In the genomic region with DNA sequence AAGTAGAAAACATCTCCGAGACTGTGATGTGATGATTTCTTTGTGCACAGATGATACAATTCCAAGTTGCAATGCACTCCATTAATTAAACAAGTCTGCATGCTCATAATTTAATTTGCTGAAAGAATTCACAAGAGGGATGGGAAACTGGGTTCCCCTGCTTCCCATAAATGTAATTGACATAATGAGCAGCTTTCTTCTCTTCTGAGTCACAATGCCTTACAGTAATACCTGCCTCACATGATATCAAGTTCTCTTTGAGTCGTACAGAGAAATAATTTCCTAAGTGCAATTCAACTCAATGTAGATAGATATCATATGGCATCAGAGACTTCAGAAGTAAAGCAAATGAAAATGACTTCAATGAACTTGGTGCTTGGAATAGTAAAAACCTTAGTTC, we compare ENCODE assay signal across 31 cellular contexts.
"Had no signal": no experiment of that assay in that cellular context is flagged by ENCODE, and none has a peak within 500 bp of the region (broad histone marks: within the 10 kb centered on the region; RNA-seq: fewer than 3 reads in every experiment).

No MANE protein-coding gene starts in this region.

- H3K9me3 Mint-ChIP-seq: activated CD4-positive, alpha-beta memory T cell treated with anti-CD3 and anti-CD28 coated beads, Interleukin-2, amount 10 ng/mL, durations not matched to agents 7 days and 5 days; activated CD4-positive, alpha-beta T cell treated with anti-CD3 and anti-CD28 coated beads, Interleukin-2, amount 10 ng/mL, durations not matched to agents 7 days and 5 days; activated naive CD4-positive, alpha-beta T cell treated with anti-CD3 and anti-CD28 coated beads, Interleukin-2, amount 10 ng/mL, durations not matched to agents 7 days and 5 days; activated naive CD8-positive, alpha-beta T cell treated with anti-CD3 and anti-CD28 coated beads, Interleukin-2, amount 10 ng/mL, durations not matched to agents 7 days and 5 days; T-helper 2 cell treated with Interferon-gamma antibody and Interleukin-4, amounts not matched to agents 5 μg/mL and 100 μg/mL, for 36 hours had no signal

- H3K4me3 Mint-ChIP-seq: activated CD4-positive, alpha-beta memory T cell treated with anti-CD3 and anti-CD28 coated beads, Interleukin-2, amount 10 ng/mL, durations not matched to agents 7 days and 5 days; activated CD4-positive, alpha-beta T cell treated with anti-CD3 and anti-CD28 coated beads, Interleukin-2, amount 10 ng/mL, durations not matched to agents 7 days and 5 days; activated naive CD4-positive, alpha-beta T cell treated with anti-CD3 and anti-CD28 coated beads, Interleukin-2, amount 10 ng/mL, durations not matched to agents 7 days and 5 days; activated naive CD8-positive, alpha-beta T cell treated with anti-CD3 and anti-CD28 coated beads, Interleukin-2, amount 10 ng/mL, durations not matched to agents 7 days and 5 days; activated T-cell treated with anti-CD3 and anti-CD28 coated beads, Interleukin-2, amount 50 U/mL, for 24 hours; activated T-cell treated with anti-CD3 and anti-CD28 coated beads, Interleukin-2, amount 50 U/mL, for 72 hours; brain; effector memory CD8-positive, alpha-beta T cell; T-helper 17 cell; T-helper 2 cell treated with Interferon-gamma antibody and Interleukin-4, amounts not matched to agents 5 μg/mL and 100 μg/mL, for 36 hours had no signal

- H3K4me3 ChIP-seq: ascending aorta, esophagus squamous epithelium, gastroesophageal sphincter, heart right ventricle, hepatocyte had no signal

- H3K27ac Mint-ChIP-seq: activated CD4-positive, alpha-beta memory T cell treated with anti-CD3 and anti-CD28 coated beads, Interleukin-2, amount 10 ng/mL, durations not matched to agents 7 days and 5 days; activated CD4-positive, alpha-beta T cell treated with anti-CD3 and anti-CD28 coated beads, Interleukin-2, amount 10 ng/mL, durations not matched to agents 7 days and 5 days; activated naive CD4-positive, alpha-beta T cell treated with anti-CD3 and anti-CD28 coated beads, Interleukin-2, amount 10 ng/mL, durations not matched to agents 7 days and 5 days; activated naive CD4-positive, alpha-beta T cell treated with anti-CD3 and anti-CD28 coated beads, Interleukin-2, amount 50 U/mL, for 72 hours; activated naive CD8-positive, alpha-beta T cell treated with anti-CD3 and anti-CD28 coated beads, Interleukin-2, amount 10 ng/mL, durations not matched to agents 7 days and 5 days; activated T-cell treated with anti-CD3 and anti-CD28 coated beads, Interleukin-2, amount 50 U/mL, for 24 hours; activated T-cell treated with anti-CD3 and anti-CD28 coated beads, Interleukin-2, amount 50 U/mL, for 72 hours; effector memory CD8-positive, alpha-beta T cell; T-helper 17 cell; T-helper 2 cell treated with Interferon-gamma antibody and Interleukin-4, amounts not matched to agents 5 μg/mL and 100 μg/mL, for 36 hours had no signal

- H3K27me3 Mint-ChIP-seq: activated CD4-positive, alpha-beta memory T cell treated with anti-CD3 and anti-CD28 coated beads, Interleukin-2, amount 10 ng/mL, durations not matched to agents 7 days and 5 days; activated CD4-positive, alpha-beta T cell treated with anti-CD3 and anti-CD28 coated beads, Interleukin-2, amount 10 ng/mL, durations not matched to agents 7 days and 5 days; activated naive CD4-positive, alpha-beta T cell treated with anti-CD3 and anti-CD28 coated beads, Interleukin-2, amount 10 ng/mL, durations not matched to agents 7 days and 5 days; activated naive CD8-positive, alpha-beta T cell treated with anti-CD3 and anti-CD28 coated beads, Interleukin-2, amount 10 ng/mL, durations not matched to agents 7 days and 5 days; activated T-cell treated with anti-CD3 and anti-CD28 coated beads, Interleukin-2, amount 50 U/mL, for 24 hours; effector memory CD8-positive, alpha-beta T cell; T-helper 17 cell had no signal

- ATAC-seq: activated naive CD4-positive, alpha-beta T cell treated with anti-CD3 and anti-CD28 coated beads, Interleukin-2, amount 50 U/mL, for 72 hours; activated T-cell treated with anti-CD3 and anti-CD28 coated beads, Interleukin-2, amount 50 U/mL, for 72 hours; effector memory CD8-positive, alpha-beta T cell; gastroesophageal sphincter; heart right ventricle; T-helper 17 cell had no signal

- H3K36me3 Mint-ChIP-seq: activated naive CD4-positive, alpha-beta T cell treated with anti-CD3 and anti-CD28 coated beads, Interleukin-2, amount 10 ng/mL, durations not matched to agents 7 days and 5 days; activated naive CD4-positive, alpha-beta T cell treated with anti-CD3 and anti-CD28 coated beads, Interleukin-2, amount 50 U/mL, for 72 hours; activated naive CD8-positive, alpha-beta T cell treated with anti-CD3 and anti-CD28 coated beads, Interleukin-2, amount 10 ng/mL, durations not matched to agents 7 days and 5 days; brain had no signal

- H3K4me1 Mint-ChIP-seq: activated CD4-positive, alpha-beta memory T cell treated with anti-CD3 and anti-CD28 coated beads, Interleukin-2, amount 10 ng/mL, durations not matched to agents 7 days and 5 days; activated CD4-positive, alpha-beta T cell treated with anti-CD3 and anti-CD28 coated beads, Interleukin-2, amount 10 ng/mL, durations not matched to agents 7 days and 5 days; activated naive CD4-positive, alpha-beta T cell treated with anti-CD3 and anti-CD28 coated beads, Interleukin-2, amount 10 ng/mL, durations not matched to agents 7 days and 5 days; activated naive CD8-positive, alpha-beta T cell treated with anti-CD3 and anti-CD28 coated beads, Interleukin-2, amount 10 ng/mL, durations not matched to agents 7 days and 5 days; T-helper 17 cell had no signal

- FAIRE-seq: colon had no signal

- DNase-seq: activated CD4-positive, alpha-beta memory T cell treated with anti-CD3 and anti-CD28 coated beads, Interleukin-2, amount 10 ng/mL, durations not matched to agents 7 days and 5 days; activated CD4-positive, alpha-beta T cell treated with anti-CD3 and anti-CD28 coated beads for 4 hours; activated CD4-positive, alpha-beta T cell treated with anti-CD3 and anti-CD28 coated beads, Interleukin-2, amount 10 ng/mL, durations not matched to agents 7 days and 5 days; activated CD4-positive, alpha-beta T cell treated with anti-CD3 and anti-CD28 coated beads, Interleukin-2, amount 50 U/mL, for 4 hours; activated CD4-positive, CD25-positive, alpha-beta regulatory T cell; activated CD4-positive, CD25-positive, alpha-beta regulatory T cell treated with anti-CD3 and anti-CD28 coated beads, Interleukin-2, amount 50 U/mL, for 72 hours; activated CD8-positive, alpha-beta memory T cell treated with anti-CD3 and anti-CD28 coated beads, Interleukin-2, amount 50 U/mL, for 48 hours; activated gamma-delta T cell; activated naive CD4-positive, alpha-beta T cell; activated naive CD4-positive, alpha-beta T cell treated with anti-CD3 and anti-CD28 coated beads, Interleukin-2, amount 10 ng/mL, durations not matched to agents 7 days and 5 days; activated naive CD8-positive, alpha-beta T cell treated with anti-CD3 and anti-CD28 coated beads, Interleukin-2, amount 10 ng/mL, durations not matched to agents 7 days and 5 days; activated T-cell treated with anti-CD3 and anti-CD28 coated beads for 4 hours; activated T-cell treated with anti-CD3 and anti-CD28 coated beads, Interleukin-2, amount 50 U/mL, for 24 hours; activated T-cell treated with anti-CD3 and anti-CD28 coated beads, Interleukin-2, amount 50 U/mL, for 72 hours; caudate nucleus; cortex of kidney; dermis blood vessel endothelial cell; effector CD4-positive, alpha-beta T cell; effector memory CD8-positive, alpha-beta T cell; esophagus squamous epithelium; foreskin melanocyte; heart right ventricle; T-helper 17 cell; T1000 had no signal
